ENCODE assay signal across 22 cellular contexts in the genomic region with DNA sequence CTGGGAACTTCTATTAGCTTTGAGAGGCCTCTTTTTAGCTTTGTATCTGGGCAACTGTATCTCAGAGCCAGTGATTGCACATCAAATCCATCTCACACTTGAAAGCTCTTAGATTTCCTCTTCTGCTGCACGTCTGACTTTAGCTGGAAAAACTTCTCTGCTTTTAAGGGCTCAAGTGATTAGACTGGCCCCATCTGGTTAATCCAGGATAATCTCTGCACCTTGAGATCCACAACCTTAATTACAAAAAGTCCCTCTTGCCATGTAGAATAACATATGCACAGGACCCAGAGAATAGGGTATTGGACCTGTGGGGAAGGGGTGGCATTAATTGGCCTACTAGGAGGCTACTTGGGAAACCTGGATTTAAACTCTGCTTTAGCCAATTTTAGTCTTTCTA.
"Had no signal": no experiment of that assay in that cellular context is flagged by ENCODE, and none has a peak within 500 bp of the region (broad histone marks: within the 10 kb centered on the region; RNA-seq: fewer than 3 reads in every experiment).

No MANE protein-coding gene starts in this region.

- DNase-seq: activated B cell treated with CpG ODN at 0.5 μM for 24 hours; activated CD4-positive, alpha-beta T cell treated with anti-CD3 and anti-CD28 coated beads for 1 hour; activated CD4-positive, alpha-beta T cell treated with anti-CD3 and anti-CD28 coated beads, Interleukin-2, amount 10 ng/mL, durations not matched to agents 24 days and 14 days; activated CD4-positive, alpha-beta T cell treated with anti-CD3 and anti-CD28 coated beads, Interleukin-2, amount 50 U/mL, for 48 hours; activated CD8-positive, alpha-beta memory T cell treated with anti-CD3 and anti-CD28 coated beads, Interleukin-2, amount 10 ng/mL, durations not matched to agents 7 days and 5 days; activated effector memory CD4-positive, alpha-beta T cell treated with Interleukin-2 at 50 U/mL for 16 hours; activated naive CD4-positive, alpha-beta T cell; activated T-cell treated with anti-CD3 and anti-CD28 coated beads, Interleukin-2, amount 50 U/mL, for 24 hours; aorta; Kasumi-1; KBM-7; NCI-H1048; NCI-H2029; NCI-H2107; NCI-H510A treated with DMSO at 0.1 percent for 48 hours; NCI-H774; PC-3; SHP77 treated with DMSO at 0.1 percent for 48 hours; T-helper 17 cell; T-helper 9 cell had no signal

- FAIRE-seq: bronchial epithelial cell, RCC 7860 had no signal

- ATAC-seq: activated CD8-positive, alpha-beta memory T cell treated with anti-CD3 and anti-CD28 coated beads, Interleukin-2, amount 10 ng/mL, durations not matched to agents 7 days and 5 days; PC-3; T-helper 17 cell had no signal
